Comparison of ENCODE assay signal across 9 cellular contexts in genomic region chr17:42458497-42459255, GRCh38. TPM values are rescaled to one million over a fixed set of nuclear protein-coding genes. Genes with fewer than 3 reads are reported as not detected.
DNase-seq lines count a peak whose midpoint lies in the region; ATAC-seq, FAIRE-seq and TF ChIP-seq lines count a peak whose summit lies in the region.
"Had no signal": no experiment of that assay in that cellular context is flagged by ENCODE, and none has a peak within 500 bp of the region (broad histone marks: within the 10 kb centered on the region; RNA-seq: fewer than 3 reads in every experiment).

Gene ATP6V0A1, plus strand, starts transcription at chr17:42458878. Its CDS starts 2,017 bp downstream, at chr17:42460895.

- BruUV-seq in endothelial cell of umbilical vein (replicated peaks; lab: Mats Ljungman, UMichigan) = no TSS peak

- peak; percentile 71 for ATAC-seq in GM19438 (IDR thresholded peaks at IDR 0.05; ENCODE audit: low read depth, unreplicated experiment)

- peak within 1 kb of the TSS; percentile 69 to 94 (median 81) for H3K9ac ChIP-seq in BLaER1 treated with 17β-estradiol and CSF1 and Interleukin-3, amounts not matched to agents 10 nM and 100 nM
- peak within 1 kb of the TSS; percentile 90 for H3K9ac ChIP-seq in NT2/D1 (ENCODE audit: insufficient read length, low read depth)
- peak within 1 kb of the TSS; percentile 66 for H3K9ac ChIP-seq in endothelial cell of umbilical vein (replicated peaks; ENCODE audit: extremely low read depth, insufficient read depth, low read length)

- H3K36me3 Mint-ChIP-seq in mesothelial cell of epicardium = peaks cover 3% of the 10 kb centered on the region

- peaks cover 0 to 22% (median 13%) of the 10 kb centered on the region in 11 experiments; a peak in 17 of 22 replicates for H3K27me3 ChIP-seq in BLaER1 treated with 17β-estradiol and CSF1 and Interleukin-3, amounts not matched to agents 10 nM and 100 nM
- H3K27me3 ChIP-seq in NT2/D1 (ENCODE audit: insufficient read depth, insufficient read length) = no peaks in the 10 kb centered on the region
- no peaks in the 10 kb centered on the region for H3K27me3 ChIP-seq in endothelial cell of umbilical vein (ENCODE audit: control insufficient read depth in 2 of 2, insufficient read depth in 2 of 2, low read length in 2 of 2)

- peaks cover 0 to 33% (median 0%) of the 10 kb centered on the region in 11 experiments; a peak in 8 of 22 replicates for H3K36me3 ChIP-seq in BLaER1 treated with 17β-estradiol and CSF1 and Interleukin-3, amounts not matched to agents 10 nM and 100 nM
- H3K36me3 ChIP-seq in NT2/D1 (ENCODE audit: insufficient read depth, insufficient read length, low read length) (peaks cover 25% of the 10 kb centered on the region), endothelial cell of umbilical vein (ENCODE audit: control insufficient read depth in 2 of 2, extremely low read depth in 1 of 2, insufficient read depth in 2 of 2, low read length in 2 of 2) (peaks cover 0 to 2% of the 10 kb centered on the region in 2 experiments)

- peak within 1 kb of the TSS; percentile 70 to 96 (median 91) for H3K4me2 ChIP-seq in BLaER1 treated with 17β-estradiol and CSF1 and Interleukin-3, amounts not matched to agents 10 nM and 100 nM
- H3K4me2 ChIP-seq in endothelial cell of umbilical vein (ENCODE audit: insufficient read depth, low read length) = peak within 1 kb of the TSS; percentile 92

- dilution Hi-C loops in endothelial cell of umbilical vein (cut with MboI; ENCODE audit: extremely low pct_ligation_motif_present, low sequenced_read_pairs) = no loop called here

- POLR2A ChIA-PET in endothelial cell of umbilical vein (lab: Charles Lee) = no interaction called here

- peak; percentile 79 for TF ChIP-seq POLR2A in endothelial cell of umbilical vein (IDR thresholded peaks at IDR 0.05; ENCODE audit: low read depth, low read length)

- TF ChIP-seq CTCF in endothelial cell of umbilical vein (IDR thresholded peaks at IDR 0.05; ENCODE audit: extremely low read depth in 1 of 2, insufficient read depth in 1 of 2, low read depth in 1 of 2, low read length in 2 of 2) = no peak
- no peak for TF ChIP-seq CTCF in mesothelial cell of epicardium (IDR thresholded peaks at IDR 0.05; ENCODE audit: unreplicated experiment)

- peak within 1 kb of the TSS; percentile 97 for H3K27ac Mint-ChIP-seq in mesothelial cell of epicardium

- no peaks in the 10 kb centered on the region for H3K9me3 Mint-ChIP-seq in mesothelial cell of epicardium

- peak; percentile 62 for FAIRE-seq in endothelial cell of umbilical vein (lab: Jason Lieb, UNC)
- FAIRE-seq: TTC549 had no signal

- no peaks in the 10 kb centered on the region for H3K9me1 ChIP-seq in endothelial cell of umbilical vein (replicated peaks; ENCODE audit: control insufficient read depth, extremely low read depth, insufficient read depth, low read length)

- CTCF ChIA-PET in endothelial cell of umbilical vein (lab: Charles Lee) = interaction anchor here (1.0 to 1.6 kb wide), 7 partner anchors 17 to 147 kb away, joined by 3 to 9 read pairs (median 5); partner anchors contain the start of gene CAVIN1

- H3K27ac ChIP-seq in BLaER1 treated with 17β-estradiol and CSF1 and Interleukin-3, amounts not matched to agents 10 nM and 100 nM = peak within 1 kb of the TSS; percentile 82 to 98 (median 94)
- H3K27ac ChIP-seq in endothelial cell of umbilical vein (ENCODE audit: insufficient read depth, low read depth, low read length) = peak within 1 kb of the TSS; percentile 57

- H3K4me3 Mint-ChIP-seq in mesothelial cell of epicardium = peak within 1 kb of the TSS; percentile 89

- DNase-seq in HPDE6-E6E7 (ENCODE audit: extremely low spot score) = peak; percentile 83
- DNase-seq in NT2/D1 (ENCODE audit: low read depth, low spot score) = peak; percentile 76
- DNase-seq in activated CD8-positive, alpha-beta memory T cell treated with anti-CD3 and anti-CD28 coated beads, Interleukin-2, amount 50 U/mL, for 48 hours = peak; percentile 98
- peak; percentile 91 for DNase-seq in endothelial cell of umbilical vein (ENCODE audit: low read depth, low spot score)
- peak; percentile 75 to 87 for DNase-seq in mesothelial cell of epicardium (ENCODE audit: low spot score in 2 of 2, unreplicated experiment in 2 of 2)
- peak; percentile 77 to 81 for DNase-seq in stimulated activated CD8-positive, alpha-beta memory T cell treated with anti-CD3 and anti-CD28 coated beads, Interleukin-15, amount 100 ng/mL, for 4 hours (ENCODE audit: low read depth in 2 of 2)

- H3K9me3 ChIP-seq in BLaER1 treated with 17β-estradiol and CSF1 and Interleukin-3, amounts not matched to agents 10 nM and 100 nM (replicated peaks in 1 of 11) = no peaks in the 10 kb centered on the region
- no peaks in the 10 kb centered on the region for H3K9me3 ChIP-seq in NT2/D1 (ENCODE audit: insufficient read depth, low read length)
- H3K9me3 ChIP-seq in endothelial cell of umbilical vein (replicated peaks; ENCODE audit: control insufficient read depth, insufficient read depth, low read length) = no peaks in the 10 kb centered on the region

- H3K4me1 Mint-ChIP-seq in mesothelial cell of epicardium = peaks cover 37% of the 10 kb centered on the region

- H2AFZ ChIP-seq in endothelial cell of umbilical vein (ENCODE audit: low read depth, low read length) = peak within 1 kb of the TSS; percentile 79

- peak within 1 kb of the TSS; percentile 45 to 99 (median 62) for H3K4me3 ChIP-seq in BLaER1 treated with 17β-estradiol and CSF1 and Interleukin-3, amounts not matched to agents 10 nM and 100 nM
- H3K4me3 ChIP-seq in NT2/D1 (ENCODE audit: insufficient read length, low read depth) (peak within 1 kb of the TSS; percentile 84), endothelial cell of umbilical vein (replicated peaks in 1 of 3; ENCODE audit: insufficient read depth in 1 of 3, low read depth in 1 of 3, low read length in 3 of 3) (peak within 1 kb of the TSS; percentile 67 to 80 (median 78))

- H3K79me2 ChIP-seq in endothelial cell of umbilical vein (ENCODE audit: control insufficient read depth, insufficient read depth, low read length) = peaks cover 8% of the 10 kb centered on the region

- H3K27me3 Mint-ChIP-seq in mesothelial cell of epicardium (ENCODE audit: low read depth) = no peaks in the 10 kb centered on the region

- intact Hi-C loops in endothelial cell of umbilical vein (cut with micrococcal nuclease) = loop anchor here (2.0 to 5.0 kb wide), 2 partner anchors 16 to 51 kb away; no protein-coding TSS in a partner anchor

- H3K4me1 ChIP-seq in BLaER1 treated with 17β-estradiol and CSF1 and Interleukin-3, amounts not matched to agents 10 nM and 100 nM = peaks cover 62 to 82% (median 70%) of the 10 kb centered on the region in 10 experiments
- H3K4me1 ChIP-seq in NT2/D1 (ENCODE audit: insufficient read depth, insufficient read length) (no peaks in the 10 kb centered on the region), endothelial cell of umbilical vein (ENCODE audit: control insufficient read depth, extremely low read depth, insufficient read depth, low read length) (peaks cover 37% of the 10 kb centered on the region)

- peaks cover 0 to 48% (median 0%) of the 10 kb centered on the region in 11 experiments; a peak in 8 of 22 replicates for H4K20me1 ChIP-seq in BLaER1 treated with 17β-estradiol and CSF1 and Interleukin-3, amounts not matched to agents 10 nM and 100 nM
- peaks cover 2% of the 10 kb centered on the region for H4K20me1 ChIP-seq in endothelial cell of umbilical vein (replicated peaks; ENCODE audit: control insufficient read depth, extremely low read depth, insufficient read depth, low read length)

TF ChIP-seq in endothelial cell of umbilical vein, 7 proteins besides CTCF, POLR2A, EP300 and RAD21:
- TF ChIP-seq JUN (IDR thresholded peaks at IDR 0.05; ENCODE audit: borderline replicate concordance, insufficient read depth, insufficient read length, low read depth) (no peak), FOS (IDR thresholded peaks at IDR 0.05; ENCODE audit: borderline replicate concordance, insufficient read depth, low read length) (no peak), MYC (IDR thresholded peaks at IDR 0.05; ENCODE audit: low read depth, low read length) (peak; percentile 63), MAX (IDR thresholded peaks at IDR 0.05; ENCODE audit: insufficient read depth, insufficient read length) (no peak), GATA2 (IDR thresholded peaks at IDR 0.05; ENCODE audit: insufficient read depth, insufficient read length, low read depth, low read length) (no peak), EZH2 (IDR thresholded peaks at IDR 0.05; ENCODE audit: borderline replicate concordance, low read depth, low read length, severe bottlenecking) (no peak), POLR2AphosphoS5 (IDR thresholded peaks at IDR 0.05; ENCODE audit: insufficient read depth, low read depth, low read length) (peak; percentile 68)

RNA-seq across cellular contexts. Expression of gene ATP6V0A1, which starts in this region (rescaled TPM):
- total RNA-seq in endothelial cell of umbilical vein = 36.4 and 37.3 TPM in 2 replicates
- polyA plus RNA-seq in endothelial cell of umbilical vein = 49.2 and 55.9 TPM in 2 replicates
- 23.8 and 26.4 TPM in 2 replicates for polyA plus RNA-seq in endothelial cell of umbilical vein (2011; cell fraction: cytosol; rRNA removed)
- 112 and 129 TPM in 2 replicates for polyA plus RNA-seq in endothelial cell of umbilical vein (2011; cell fraction: nucleus; rRNA removed)
- 27.7 and 32.3 TPM in 2 replicates for polyA plus RNA-seq in endothelial cell of umbilical vein (2012)
- polyA minus RNA-seq in endothelial cell of umbilical vein = 106 and 151 TPM in 2 replicates
- 19.3 TPM for polyA minus RNA-seq in endothelial cell of umbilical vein (2011; cell fraction: cytosol; rRNA and poly(A)+ RNA removed)
- polyA minus RNA-seq in endothelial cell of umbilical vein (2011; cell fraction: nucleus; rRNA and poly(A)+ RNA removed) = 70.8 and 102 TPM in 2 replicates
- 60.4 to 65.6 TPM (median 65.6 TPM) in 3 replicates for total RNA-seq in mesothelial cell of epicardium

Comparison
In these comparisons a context has a peak if more than half of its experiments do, and no peak if none do; other contexts are left out.
1. Peak in every context shown above with its lines: DNase-seq, ATAC-seq, H3K4me3 ChIP-seq and H3K27ac ChIP-seq.